1 cellular context compared by ENCODE assay signal in genomic region chr2:10835052-10835970, GRCh38.
TF ChIP-seq lines count a peak whose summit lies in the region.

No MANE protein-coding gene starts in this region.

TF ChIP-seq in HepG2, 621 proteins besides CTCF, POLR2A, EP300 and RAD21 (continued from another document and continues in another):
- no peak for TF ChIP-seq TRAFD1 (CRISPR knock-in tag; IDR thresholded peaks at IDR 0.05; ENCODE audit: borderline replicate concordance)
- TF ChIP-seq XRCC5 (optimal IDR thresholded peaks at IDR 0.05; ENCODE audit: low read length), result peak; percentile 87
- TF ChIP-seq NFE2L1 (CRISPR knock-in tag; IDR thresholded peaks at IDR 0.05; ENCODE audit: borderline replicate concordance), result no peak
- TF ChIP-seq ZNF496 (CRISPR knock-in tag; IDR thresholded peaks at IDR 0.05; ENCODE audit: insufficient replicate concordance), result no peak
- TF ChIP-seq JUND (CRISPR knock-in tag; IDR thresholded peaks at IDR 0.05), result no peak
- no peak for TF ChIP-seq ZNF563 (CRISPR knock-in tag; IDR thresholded peaks at IDR 0.05)
- TF ChIP-seq ZNF407 (CRISPR knock-in tag; IDR thresholded peaks at IDR 0.05; ENCODE audit: not compliant biosample characterization), result peak; percentile 49
- no peak for TF ChIP-seq YEATS2 (CRISPR knock-in tag; IDR thresholded peaks at IDR 0.05; ENCODE audit: borderline replicate concordance)
- peak; percentile 24 for TF ChIP-seq ZNF883 (CRISPR knock-in tag; IDR thresholded peaks at IDR 0.05; ENCODE audit: not compliant biosample characterization)
- TF ChIP-seq ZNF260 (CRISPR knock-in tag; IDR thresholded peaks at IDR 0.05; ENCODE audit: borderline replicate concordance, low read depth), result no peak
- TF ChIP-seq ZSCAN29 (CRISPR knock-in tag; conservative IDR thresholded peaks at IDR 0.05), result peak; percentile 81
- TF ChIP-seq ZNF382 (CRISPR knock-in tag; IDR thresholded peaks at IDR 0.05; ENCODE audit: borderline replicate concordance), result no peak
- peak; percentile 58; the same call in 1 of the 2 replicates for TF ChIP-seq THAP9 (CRISPR knock-in tag; IDR thresholded peaks at IDR 0.05; ENCODE audit: borderline replicate concordance)
- no peak for TF ChIP-seq U2AF2 (IDR thresholded peaks at IDR 0.05; ENCODE audit: low read depth, low read length)
- TF ChIP-seq MIER2 (CRISPR knock-in tag; IDR thresholded peaks at IDR 0.05), result peak; percentile 65; the same call in 1 of the 2 replicates
- no peak for TF ChIP-seq BRCA1 (CRISPR knock-in tag; IDR thresholded peaks at IDR 0.05)
- TF ChIP-seq ISX (CRISPR knock-in tag; conservative IDR thresholded peaks at IDR 0.05), result no peak
- TF ChIP-seq ARID5B (CRISPR knock-in tag; IDR thresholded peaks at IDR 0.05), result peak; percentile 47
- TF ChIP-seq NR2F1 (CRISPR knock-in tag; IDR thresholded peaks at IDR 0.05), result no peak
- TF ChIP-seq KLF16 (CRISPR knock-in tag; IDR thresholded peaks at IDR 0.05), result peak in 1 of 2 experiments; percentile 35; a peak in 1 of 4 replicates
- TF ChIP-seq HOXA5 (CRISPR knock-in tag; IDR thresholded peaks at IDR 0.05), result peak; percentile 45; the same call in 1 of the 2 replicates
- peak; percentile 57 for TF ChIP-seq ZNF770 (CRISPR knock-in tag; IDR thresholded peaks at IDR 0.05)
- no peak for TF ChIP-seq SP2 (CRISPR knock-in tag; IDR thresholded peaks at IDR 0.05)
- TF ChIP-seq HIVEP1 (CRISPR knock-in tag; IDR thresholded peaks at IDR 0.05), result 0 out of 2 replicates have a peak, but pooled peaks have one; percentile 53
- peak; percentile 38; the same call in 1 of the 2 replicates for TF ChIP-seq BCL6 (CRISPR knock-in tag; IDR thresholded peaks at IDR 0.05)
- no peak for TF ChIP-seq NONO (IDR thresholded peaks at IDR 0.05)
- TF ChIP-seq NONO (CRISPR knock-in tag; conservative IDR thresholded peaks at IDR 0.05), result 0 out of 2 replicates have a peak, but pooled peaks have one; percentile 38
- 0 out of 2 replicates have a peak, but pooled peaks have one; percentile 19 for TF ChIP-seq ZFP90 (CRISPR knock-in tag; IDR thresholded peaks at IDR 0.05; ENCODE audit: borderline replicate concordance)
- TF ChIP-seq SP5 (CRISPR knock-in tag; IDR thresholded peaks at IDR 0.05; ENCODE audit: borderline replicate concordance, low read depth), result no peak
- no peak; the same call in 2 of the 3 replicates for TF ChIP-seq MXI1 (IDR thresholded peaks at IDR 0.05; ENCODE audit: borderline replicate concordance, low read depth, low read length)
- TF ChIP-seq MEIS1 (CRISPR knock-in tag; IDR thresholded peaks at IDR 0.05; ENCODE audit: borderline replicate concordance), result peak; percentile 89; the same call in 1 of the 2 replicates
- TF ChIP-seq ZKSCAN1 (IDR thresholded peaks at IDR 0.05; ENCODE audit: low read length), result no peak
- no peak for TF ChIP-seq SCMH1 (CRISPR knock-in tag; IDR thresholded peaks at IDR 0.05; ENCODE audit: borderline replicate concordance)
- TF ChIP-seq TFDP2 (CRISPR knock-in tag; IDR thresholded peaks at IDR 0.05), result no peak
- TF ChIP-seq ZNF326 (CRISPR knock-in tag; IDR thresholded peaks at IDR 0.05; ENCODE audit: borderline replicate concordance), result no peak
- no peak for TF ChIP-seq USF2 (IDR thresholded peaks at IDR 0.05; ENCODE audit: low read depth, low read length)
- TF ChIP-seq USF2 (CRISPR knock-in tag; IDR thresholded peaks at IDR 0.05; ENCODE audit: borderline replicate concordance), result no peak
